15 cellular contexts compared by ENCODE assay signal in the genomic region with DNA sequence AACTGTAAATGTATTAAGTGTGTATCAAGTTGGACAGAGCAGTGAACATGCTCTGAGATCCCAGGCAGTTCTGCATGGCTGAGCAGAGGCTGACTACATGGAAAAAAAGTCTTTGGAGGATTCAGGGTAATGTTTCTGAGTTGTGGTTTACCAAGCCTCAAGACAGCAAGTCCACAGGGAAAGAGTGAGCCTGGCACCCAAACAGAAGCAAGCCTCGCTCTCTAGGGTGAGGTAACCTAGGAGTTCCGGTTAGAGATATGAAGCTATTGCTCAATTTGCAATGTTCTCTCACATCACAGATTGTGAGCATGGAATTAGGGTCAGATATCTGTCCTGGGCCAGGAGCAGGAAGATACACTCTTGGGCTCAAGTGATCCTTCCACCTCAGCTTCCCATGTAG.
DNase-seq lines count a peak whose midpoint lies in the region; ATAC-seq, FAIRE-seq and TF ChIP-seq lines count a peak whose summit lies in the region.
"Had no signal": no experiment of that assay in that cellular context is flagged by ENCODE, and none has a peak within 500 bp of the region (broad histone marks: within the 10 kb centered on the region; RNA-seq: fewer than 3 reads in every experiment).

No MANE protein-coding gene starts in this region.

- FAIRE-seq in GM12891 (lab: Jason Lieb, UNC) = no peak
- FAIRE-seq: GM12892 had no signal

- peaks cover 5% of the 10 kb centered on the region for H3K27me3 Mint-ChIP-seq in nephron (ENCODE audit: low read depth)

- no peaks in the 10 kb centered on the region for H3K36me3 Mint-ChIP-seq in nephron (ENCODE audit: low read depth)

- DNase-seq in DMS79 treated with DMSO at 0.1 percent for 48 hours (lab: John Stamatoyannopoulos, UW) (peak; percentile 7), DMS79 (lab: John Stamatoyannopoulos, UW) (no peak), NCI-H226 (peak; percentile 97), epithelial cell of proximal tubule (ENCODE audit: low read depth) (peak; percentile 80), GM12891 (ENCODE audit: insufficient read length, low spot score) (no peak), NCI-H1694 treated with DMSO at 0.1 percent for 48 hours (lab: John Stamatoyannopoulos, UW) (no peak)
- DNase-seq: activated CD4-positive, alpha-beta T cell treated with anti-CD3 and anti-CD28 coated beads, Interleukin-2, amount 50 U/mL, for 1 hour; activated naive CD4-positive, alpha-beta T cell; HFFc6; NCI-H510A treated with DMSO at 0.1 percent for 48 hours; SK-N-SH had no signal

- H3K4me3 Mint-ChIP-seq in nephron = no peak overlapping the region
- H3K4me3 Mint-ChIP-seq: HFFc6 had no signal

- no peaks in the 10 kb centered on the region for H3K9me3 Mint-ChIP-seq in nephron
- H3K9me3 Mint-ChIP-seq: HFFc6 had no signal

- H3K4me3 ChIP-seq in epithelial cell of proximal tubule (ENCODE audit: low read depth, low read length) = no peak overlapping the region
- H3K4me3 ChIP-seq: thoracic aorta had no signal

- no peak for TF ChIP-seq POLR2A in GM12891 (IDR thresholded peaks at IDR 0.05; ENCODE audit: low read depth, low read length)

- ATAC-seq in GM21515 (IDR thresholded peaks at IDR 0.05; ENCODE audit: unreplicated experiment) = no peak

- H3K4me1 Mint-ChIP-seq in nephron = peaks cover 29% of the 10 kb centered on the region

- peak overlapping the region; percentile 12 to 48 (median 40) for H3K27ac Mint-ChIP-seq in nephron
- H3K27ac Mint-ChIP-seq: HFFc6 had no signal

- TF ChIP-seq CTCF in epithelial cell of proximal tubule (conservative IDR thresholded peaks at IDR 0.05; ENCODE audit: low read depth, low read length) (no peak), nephron (IDR thresholded peaks at IDR 0.05; ENCODE audit: unreplicated experiment in 3 of 3) (no peak)

TF ChIP-seq in GM12891, 5 proteins besides CTCF, POLR2A, EP300 and RAD21:
- TF ChIP-seq POU2F2 (IDR thresholded peaks at IDR 0.05; ENCODE audit: low read depth, low read length) (no peak), TAF1 (IDR thresholded peaks at IDR 0.05; ENCODE audit: low read depth, low read length) (no peak), POLR2AphosphoS5 (IDR thresholded peaks at IDR 0.05; ENCODE audit: low read depth, low read length) (no peak), PAX5 (IDR thresholded peaks at IDR 0.05; ENCODE audit: insufficient read depth, low read length, severe bottlenecking) (no peak), SPI1 (IDR thresholded peaks at IDR 0.05; ENCODE audit: low read depth, low read length) (no peak)

Comparison
In these comparisons a context has a peak if more than half of its experiments do, and no peak if none do; other contexts are left out.
1. DNase-seq: peak in DMS79 treated with DMSO at 0.1 percent for 48 hours (single experiment), NCI-H226 (single experiment) and epithelial cell of proximal tubule (single experiment); none in DMS79 (single experiment), GM12891 (single experiment) and NCI-H1694 treated with DMSO at 0.1 percent for 48 hours (single experiment).